In the genomic region with DNA sequence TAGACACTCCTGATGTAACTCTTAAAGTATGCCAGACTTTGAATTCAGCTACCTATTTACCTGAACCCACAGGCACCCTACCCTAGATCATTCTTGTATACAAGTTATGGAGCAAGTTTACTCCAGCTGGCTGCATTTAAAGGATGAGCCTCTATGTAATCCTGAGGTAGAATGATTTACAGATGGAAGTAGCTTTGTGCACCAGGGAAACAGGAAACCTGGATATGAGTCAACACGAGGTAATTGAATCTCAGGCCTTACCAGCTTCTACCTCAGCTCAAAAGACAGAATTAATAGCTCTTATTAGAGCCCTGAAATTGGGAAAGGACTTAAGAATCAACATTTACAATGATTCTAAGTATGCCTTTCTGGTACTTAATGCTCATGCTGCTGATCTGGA, we compare ENCODE assay signal across 28 cellular contexts.
"Had no signal": no experiment of that assay in that cellular context is flagged by ENCODE, and none has a peak within 500 bp of the region (broad histone marks: within the 10 kb centered on the region; RNA-seq: fewer than 3 reads in every experiment).

No MANE protein-coding gene starts in this region.

- H3K9me3 Mint-ChIP-seq: activated CD4-positive, alpha-beta memory T cell treated with anti-CD3 and anti-CD28 coated beads, Interleukin-2, amount 10 ng/mL, durations not matched to agents 7 days and 5 days; activated CD4-positive, alpha-beta T cell treated with anti-CD3 and anti-CD28 coated beads, Interleukin-2, amount 10 ng/mL, durations not matched to agents 24 days and 14 days; activated naive CD8-positive, alpha-beta T cell treated with anti-CD3 and anti-CD28 coated beads, Interleukin-2, amount 50 U/mL, for 24 hours; activated T-cell treated with anti-CD3 and anti-CD28 coated beads, Interleukin-2, amount 50 U/mL, for 24 hours; central memory CD8-positive, alpha-beta T cell; dendritic cell treated with granulocyte-macrophage colony-stimulating factor and Interleukin-4, amounts not matched to agents 40 ng/mL and 50 ng/mL, for 4 days; mesothelial cell of epicardium had no signal

- H3K36me3 ChIP-seq: gastroesophageal sphincter, heart left ventricle, right atrium auricular region, suprapubic skin, tibial artery, upper lobe of right lung had no signal

- H3K36me3 Mint-ChIP-seq: mesothelial cell of epicardium; naive thymus-derived CD4-positive, alpha-beta T cell; stimulated activated naive B cell treated with anti-CD40 and anti-IgM and Interleukin-4, amounts not matched to agents 10 μg/mL and 1 μg/mL and 100 μg/mL, for 72 hours had no signal

- H3K27me3 ChIP-seq: gastroesophageal sphincter, heart left ventricle, right atrium auricular region, suprapubic skin, tibial artery, upper lobe of right lung had no signal

- H3K27me3 Mint-ChIP-seq: activated CD4-positive, alpha-beta memory T cell treated with anti-CD3 and anti-CD28 coated beads, Interleukin-2, amount 10 ng/mL, durations not matched to agents 7 days and 5 days; activated CD4-positive, alpha-beta T cell treated with anti-CD3 and anti-CD28 coated beads, Interleukin-2, amount 10 ng/mL, durations not matched to agents 24 days and 14 days; activated naive CD8-positive, alpha-beta T cell treated with anti-CD3 and anti-CD28 coated beads, Interleukin-2, amount 50 U/mL, for 24 hours; activated T-cell treated with anti-CD3 and anti-CD28 coated beads, Interleukin-2, amount 50 U/mL, for 24 hours; central memory CD8-positive, alpha-beta T cell; dendritic cell treated with granulocyte-macrophage colony-stimulating factor and Interleukin-4, amounts not matched to agents 40 ng/mL and 50 ng/mL, for 4 days; naive thymus-derived CD4-positive, alpha-beta T cell; stimulated activated naive B cell treated with anti-CD40 and anti-IgM and Interleukin-4, amounts not matched to agents 10 μg/mL and 1 μg/mL and 100 μg/mL, for 72 hours had no signal

- H3K4me1 ChIP-seq: gastroesophageal sphincter, heart left ventricle, parathyroid adenoma, psoas muscle, right atrium auricular region, suprapubic skin, tibial artery, upper lobe of right lung had no signal

- DNase-seq: activated CD4-positive, alpha-beta memory T cell treated with anti-CD3 and anti-CD28 coated beads, Interleukin-2, amount 10 ng/mL, durations not matched to agents 7 days and 5 days; activated CD4-positive, alpha-beta T cell treated with anti-CD3 and anti-CD28 coated beads, Interleukin-2, amount 10 ng/mL, durations not matched to agents 24 days and 14 days; activated CD4-positive, CD25-positive, alpha-beta regulatory T cell treated with anti-CD3 and anti-CD28 coated beads, Interleukin-2, amount 50 U/mL, for 72 hours; activated CD8-positive, alpha-beta memory T cell treated with anti-CD3 and anti-CD28 coated beads, Interleukin-2, amount 50 U/mL, for 48 hours; activated gamma-delta T cell treated with Interleukin-2 at 50 U/mL for 16 hours; activated naive CD4-positive, alpha-beta T cell treated with anti-CD3 and anti-CD28 coated beads, Interleukin-2, amount 50 U/mL, for 16 hours; activated naive CD8-positive, alpha-beta T cell treated with anti-CD3 and anti-CD28 coated beads, Interleukin-2, amount 50 U/mL, for 24 hours; activated T-cell treated with anti-CD3 and anti-CD28 coated beads, Interleukin-2, amount 50 U/mL, for 24 hours; amygdala; endodermal cell; heart left ventricle; hypothalamus; left ventricle myocardium superior; naive thymus-derived CD4-positive, alpha-beta T cell; psoas muscle; stimulated activated CD4-positive, alpha-beta T cell treated with anti-CD3 and anti-CD28 coated beads, Interleukin-1b, Interleukin-23, amount 100 ng/mL, for 48 hours; stimulated activated naive B cell treated with anti-CD40 and anti-IgM and Interleukin-4, amounts not matched to agents 10 μg/mL and 1 μg/mL and 100 μg/mL, for 72 hours; T-helper 2 cell; tibial artery; upper lobe of right lung had no signal

- H3K4me3 Mint-ChIP-seq: activated CD4-positive, alpha-beta memory T cell treated with anti-CD3 and anti-CD28 coated beads, Interleukin-2, amount 10 ng/mL, durations not matched to agents 7 days and 5 days; activated CD4-positive, alpha-beta T cell treated with anti-CD3 and anti-CD28 coated beads, Interleukin-2, amount 10 ng/mL, durations not matched to agents 24 days and 14 days; activated naive CD8-positive, alpha-beta T cell treated with anti-CD3 and anti-CD28 coated beads, Interleukin-2, amount 50 U/mL, for 24 hours; activated T-cell treated with anti-CD3 and anti-CD28 coated beads, Interleukin-2, amount 50 U/mL, for 24 hours; central memory CD8-positive, alpha-beta T cell; dendritic cell treated with granulocyte-macrophage colony-stimulating factor and Interleukin-4, amounts not matched to agents 40 ng/mL and 50 ng/mL, for 4 days; endodermal cell; mesothelial cell of epicardium; naive thymus-derived CD4-positive, alpha-beta T cell; stimulated activated naive B cell treated with anti-CD40 and anti-IgM and Interleukin-4, amounts not matched to agents 10 μg/mL and 1 μg/mL and 100 μg/mL, for 72 hours had no signal

- H3K27ac Mint-ChIP-seq: activated CD4-positive, alpha-beta memory T cell treated with anti-CD3 and anti-CD28 coated beads, Interleukin-2, amount 10 ng/mL, durations not matched to agents 7 days and 5 days; activated CD4-positive, alpha-beta T cell treated with anti-CD3 and anti-CD28 coated beads, Interleukin-2, amount 10 ng/mL, durations not matched to agents 24 days and 14 days; activated naive CD8-positive, alpha-beta T cell treated with anti-CD3 and anti-CD28 coated beads, Interleukin-2, amount 50 U/mL, for 24 hours; activated T-cell treated with anti-CD3 and anti-CD28 coated beads, Interleukin-2, amount 50 U/mL, for 24 hours; dendritic cell treated with granulocyte-macrophage colony-stimulating factor and Interleukin-4, amounts not matched to agents 40 ng/mL and 50 ng/mL, for 4 days; endodermal cell; mesothelial cell of epicardium; naive thymus-derived CD4-positive, alpha-beta T cell; stimulated activated naive B cell treated with anti-CD40 and anti-IgM and Interleukin-4, amounts not matched to agents 10 μg/mL and 1 μg/mL and 100 μg/mL, for 72 hours had no signal

- H3K27ac ChIP-seq: gastroesophageal sphincter, heart left ventricle, parathyroid adenoma, psoas muscle, right atrium auricular region, suprapubic skin, tibial artery, upper lobe of right lung had no signal

- H3K4me3 ChIP-seq: gastroesophageal sphincter, heart left ventricle, psoas muscle, right atrium auricular region, smooth muscle cell, suprapubic skin, tibial artery, upper lobe of right lung had no signal

- H3K9me3 ChIP-seq: gastroesophageal sphincter, heart left ventricle, right atrium auricular region, suprapubic skin, tibial artery, upper lobe of right lung had no signal

- H3K4me1 Mint-ChIP-seq: activated CD4-positive, alpha-beta memory T cell treated with anti-CD3 and anti-CD28 coated beads, Interleukin-2, amount 10 ng/mL, durations not matched to agents 7 days and 5 days; activated CD4-positive, alpha-beta T cell treated with anti-CD3 and anti-CD28 coated beads, Interleukin-2, amount 10 ng/mL, durations not matched to agents 24 days and 14 days; activated naive CD8-positive, alpha-beta T cell treated with anti-CD3 and anti-CD28 coated beads, Interleukin-2, amount 50 U/mL, for 24 hours; central memory CD8-positive, alpha-beta T cell; naive thymus-derived CD4-positive, alpha-beta T cell; stimulated activated naive B cell treated with anti-CD40 and anti-IgM and Interleukin-4, amounts not matched to agents 10 μg/mL and 1 μg/mL and 100 μg/mL, for 72 hours had no signal
